Comparison of ENCODE assay signal across 17 cellular contexts in the genomic region with DNA sequence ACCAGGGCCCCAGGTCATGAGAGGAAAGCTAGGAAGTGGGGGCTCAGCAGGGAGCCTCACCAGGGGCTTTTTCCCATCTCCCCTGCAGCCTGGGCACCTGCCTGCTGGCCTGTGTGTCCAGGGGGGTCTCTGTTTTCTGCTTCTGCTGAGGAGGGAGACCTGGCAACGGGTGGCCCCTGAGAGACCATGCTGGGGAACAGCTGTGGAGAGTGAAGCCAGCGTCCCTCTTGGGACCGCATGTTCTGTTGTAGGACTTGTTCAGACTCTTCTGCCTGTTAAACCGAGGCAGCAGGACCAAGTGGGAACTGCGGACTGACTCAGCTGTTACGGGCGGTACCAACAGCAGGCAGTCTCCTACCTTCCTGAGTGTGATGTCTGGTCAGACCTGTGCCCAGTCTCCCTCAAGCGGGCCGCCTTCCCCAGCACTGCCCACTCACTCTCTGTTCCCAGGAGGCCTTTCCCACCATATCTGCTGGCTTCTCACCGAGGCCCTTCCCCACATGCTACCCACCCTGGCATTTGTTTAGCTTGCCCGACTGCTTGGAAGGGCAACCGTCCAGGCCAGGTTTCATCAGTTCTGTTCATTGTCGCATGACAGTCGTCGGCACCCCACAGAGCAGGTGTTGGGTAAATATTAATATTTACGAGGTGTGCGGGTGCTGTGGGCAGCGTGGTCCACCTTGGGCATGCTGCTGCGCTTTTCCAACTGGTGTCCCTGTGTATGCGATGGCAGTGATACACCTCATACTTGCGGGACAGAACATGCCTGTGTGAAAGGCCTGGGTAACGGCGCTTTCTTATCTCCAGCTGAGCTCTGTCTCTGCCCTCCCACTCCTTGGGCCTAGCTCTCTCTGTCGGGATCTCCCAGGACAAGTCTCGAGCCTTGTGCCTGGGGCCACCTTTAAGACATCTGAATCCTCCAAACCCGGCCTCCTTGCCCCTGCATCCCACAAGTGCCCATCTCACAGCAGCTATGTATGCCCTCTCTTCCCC.
DNase-seq lines count a peak whose midpoint lies in the region; ATAC-seq and TF ChIP-seq lines count a peak whose summit lies in the region.
"Had no signal": no experiment of that assay in that cellular context is flagged by ENCODE, and none has a peak within 500 bp of the region (broad histone marks: within the 10 kb centered on the region; RNA-seq: fewer than 3 reads in every experiment).

No MANE protein-coding gene starts in this region.

- no peak for DNase-seq in CD4-positive, alpha-beta T cell
- DNase-seq in NCI-H2171 (lab: John Stamatoyannopoulos, UW) (peak; percentile 47), erythroblast (lab: John Stamatoyannopoulos, UW) (peak; percentile 34 to 36), NCI-H1436 treated with DMSO at 0.1 percent for 48 hours (lab: John Stamatoyannopoulos, UW) (no peak), NCI-H226 (no peak)
- no peak for DNase-seq in activated CD4-positive, alpha-beta memory T cell treated with anti-CD3 and anti-CD28 coated beads, Interleukin-2, amount 10 ng/mL, durations not matched to agents 7 days and 5 days
- DNase-seq in activated effector memory CD4-positive, alpha-beta T cell treated with anti-CD3 and anti-CD28 coated beads, Interleukin-2, amount 50 U/mL, for 16 hours = no peak
- DNase-seq: activated CD4-positive, alpha-beta T cell treated with anti-CD3 and anti-CD28 coated beads for 36 hours; activated T-cell treated with anti-CD3 and anti-CD28 coated beads, Interleukin-2, amount 50 U/mL, for 48 hours; adrenal gland; colonic mucosa; NCI-H187 treated with DMSO at 0.1 percent for 48 hours; NCI-H82; occipital lobe had no signal

- H3K27me3 Mint-ChIP-seq in CD4-positive, alpha-beta T cell = no peaks in the 10 kb centered on the region
- H3K27me3 Mint-ChIP-seq in activated CD4-positive, alpha-beta memory T cell treated with anti-CD3 and anti-CD28 coated beads, Interleukin-2, amount 10 ng/mL, durations not matched to agents 7 days and 5 days = no peaks in the 10 kb centered on the region
- H3K27me3 Mint-ChIP-seq: activated CD4-positive, alpha-beta T cell treated with anti-CD3 and anti-CD28 coated beads for 36 hours had no signal

- peaks cover 7% of the 10 kb centered on the region for H3K36me3 Mint-ChIP-seq in CD4-positive, alpha-beta T cell (ENCODE audit: low read depth)
- no peaks in the 10 kb centered on the region for H3K36me3 Mint-ChIP-seq in activated CD4-positive, alpha-beta memory T cell treated with anti-CD3 and anti-CD28 coated beads, Interleukin-2, amount 10 ng/mL, durations not matched to agents 7 days and 5 days (ENCODE audit: low read depth)

- POLR2A ChIA-PET in CD4-positive, alpha-beta T cell (lab: Charles Lee) = no interaction called here
- POLR2A ChIA-PET in activated CD4-positive, alpha-beta memory T cell treated with anti-CD3 and anti-CD28 coated beads, Interleukin-2, amount 10 ng/mL, durations not matched to agents 7 days and 5 days (lab: Charles Lee) = interaction anchor here (1.7 to 1.8 kb wide), 2 partner anchors 7 to 14 kb away, joined by 5 read pairs; no protein-coding TSS in a partner anchor

- H3K4me2 ChIP-seq in skeletal muscle satellite cell (ENCODE audit: low read length) = peak overlapping the region; percentile 26

- TF ChIP-seq POLR2A in erythroblast (IDR thresholded peaks at IDR 0.05; ENCODE audit: low read length) = no peak

- H3K27ac Mint-ChIP-seq in CD4-positive, alpha-beta T cell = peak overlapping the region; percentile 67
- H3K27ac Mint-ChIP-seq in activated CD4-positive, alpha-beta memory T cell treated with anti-CD3 and anti-CD28 coated beads, Interleukin-2, amount 10 ng/mL, durations not matched to agents 7 days and 5 days = no peak overlapping the region
- H3K27ac Mint-ChIP-seq: activated CD4-positive, alpha-beta T cell treated with anti-CD3 and anti-CD28 coated beads for 36 hours had no signal

- H3K9me3 Mint-ChIP-seq in CD4-positive, alpha-beta T cell = no peaks in the 10 kb centered on the region
- H3K9me3 Mint-ChIP-seq in activated CD4-positive, alpha-beta memory T cell treated with anti-CD3 and anti-CD28 coated beads, Interleukin-2, amount 10 ng/mL, durations not matched to agents 7 days and 5 days = no peaks in the 10 kb centered on the region

- no peak for TF ChIP-seq CTCF in CD4-positive, alpha-beta T cell (IDR thresholded peaks at IDR 0.05)

- ATAC-seq in CD4-positive, alpha-beta T cell (ENCODE audit: poor library complexity) = no peak
- ATAC-seq: activated CD4-positive, alpha-beta T cell treated with anti-CD3 and anti-CD28 coated beads for 36 hours; GM12878; HCT116 had no signal

- H3K4me3 Mint-ChIP-seq in CD4-positive, alpha-beta T cell = no peak overlapping the region
- H3K4me3 Mint-ChIP-seq in activated CD4-positive, alpha-beta memory T cell treated with anti-CD3 and anti-CD28 coated beads, Interleukin-2, amount 10 ng/mL, durations not matched to agents 7 days and 5 days = no peak overlapping the region
- H3K4me3 Mint-ChIP-seq: activated CD4-positive, alpha-beta T cell treated with anti-CD3 and anti-CD28 coated beads for 36 hours had no signal

- CTCF ChIA-PET in CD4-positive, alpha-beta T cell (lab: Charles Lee) = interaction anchor here (0.6 kb wide), 1 partner anchor 30 kb away, joined by 5 read pairs; no protein-coding TSS in a partner anchor
- CTCF ChIA-PET in activated CD4-positive, alpha-beta memory T cell treated with anti-CD3 and anti-CD28 coated beads, Interleukin-2, amount 10 ng/mL, durations not matched to agents 7 days and 5 days (lab: Charles Lee) = no interaction called here

- intact Hi-C loops in CD4-positive, alpha-beta T cell (cut with DNase I, micrococcal nuclease) = no loop called here

- H3K36me3 ChIP-seq in skeletal muscle satellite cell (ENCODE audit: insufficient read depth, low read length) = peaks cover 15% of the 10 kb centered on the region
- H3K36me3 ChIP-seq: adrenal gland, colonic mucosa had no signal

- no peak overlapping the region for H3K27ac ChIP-seq in CD4-positive, alpha-beta T cell (ENCODE audit: low read depth, low read length)
- H3K27ac ChIP-seq: colonic mucosa had no signal

- H3K9ac ChIP-seq in skeletal muscle satellite cell (ENCODE audit: low read depth, low read length) = no peak overlapping the region

- no peak overlapping the region for H3K4me3 ChIP-seq in skeletal muscle satellite cell (ENCODE audit: low read length)
- H3K4me3 ChIP-seq: adrenal gland, colonic mucosa, GM12878 had no signal

- no peaks in the 10 kb centered on the region for H3K9me3 ChIP-seq in CD4-positive, alpha-beta T cell (ENCODE audit: control insufficient read depth, low read length)
- H3K9me3 ChIP-seq in skeletal muscle satellite cell (replicated peaks; ENCODE audit: low read length) = no peaks in the 10 kb centered on the region
- H3K9me3 ChIP-seq: adrenal gland, colonic mucosa had no signal

- H3K27me3 ChIP-seq in CD4-positive, alpha-beta T cell (ENCODE audit: control insufficient read depth, insufficient read depth, low read length) = no peaks in the 10 kb centered on the region
- no peaks in the 10 kb centered on the region for H3K27me3 ChIP-seq in skeletal muscle satellite cell (ENCODE audit: control insufficient read depth, insufficient read depth, low read length)
- H3K27me3 ChIP-seq: adrenal gland, colonic mucosa had no signal

- peaks cover 72% of the 10 kb centered on the region for H3K4me1 ChIP-seq in skeletal muscle satellite cell (ENCODE audit: control insufficient read depth, insufficient read depth, low read length)

- peaks cover 82% of the 10 kb centered on the region for H3K4me1 Mint-ChIP-seq in CD4-positive, alpha-beta T cell (ENCODE audit: low read depth)
- H3K4me1 Mint-ChIP-seq in activated CD4-positive, alpha-beta memory T cell treated with anti-CD3 and anti-CD28 coated beads, Interleukin-2, amount 10 ng/mL, durations not matched to agents 7 days and 5 days = peaks cover 60% of the 10 kb centered on the region

Comparison
In these comparisons a context has a peak if more than half of its experiments do, and no peak if none do; other contexts are left out.
1. DNase-seq: peak in NCI-H2171 (single experiment) and erythroblast (2 of 2); none in CD4-positive, alpha-beta T cell (0 of 10), NCI-H1436 treated with DMSO at 0.1 percent for 48 hours (single experiment), activated CD4-positive, alpha-beta memory T cell treated with anti-CD3 and anti-CD28 coated beads, Interleukin-2, amount 10 ng/mL, durations not matched to agents 7 days and 5 days (single experiment), activated effector memory CD4-positive, alpha-beta T cell treated with anti-CD3 and anti-CD28 coated beads, Interleukin-2, amount 50 U/mL, for 16 hours (single experiment) and NCI-H226 (single experiment).